ENCODE assay signal across 16 cellular contexts in genomic region chr3:16425398-16426057, GRCh38.
"Had no signal": no experiment of that assay in that cellular context is flagged by ENCODE, and none has a peak within 500 bp of the region (broad histone marks: within the 10 kb centered on the region; RNA-seq: fewer than 3 reads in every experiment).

No MANE protein-coding gene starts in this region.

- H3K79me2 ChIP-seq: hepatocyte had no signal

- H3K27ac ChIP-seq: body of pancreas, epithelial cell of prostate, hepatocyte, tibial artery, WERI-Rb-1 had no signal

- H3K36me3 ChIP-seq: tibial artery, WERI-Rb-1 had no signal

- H3K4me2 ChIP-seq: hepatocyte had no signal

- H3K27me3 ChIP-seq: body of pancreas, hepatocyte, tibial artery had no signal

- H3K9me3 ChIP-seq: body of pancreas, tibial artery had no signal

- ATAC-seq: activated CD8-positive, alpha-beta memory T cell treated with anti-CD3 and anti-CD28 coated beads, Interleukin-2, amount 10 ng/mL, durations not matched to agents 7 days and 5 days; body of pancreas; left cardiac atrium; naive thymus-derived CD8-positive, alpha-beta T cell had no signal

- H3K4me3 ChIP-seq: body of pancreas, hepatocyte, tibial artery had no signal

- DNase-seq: activated CD4-positive, alpha-beta memory T cell treated with anti-CD3 and anti-CD28 coated beads for 36 hours; activated CD8-positive, alpha-beta memory T cell treated with anti-CD3 and anti-CD28 coated beads, Interleukin-2, amount 10 ng/mL, durations not matched to agents 7 days and 5 days; activated naive CD8-positive, alpha-beta T cell treated with anti-CD3 and anti-CD28 coated beads, Interleukin-2, amount 10 ng/mL, durations not matched to agents 7 days and 5 days; amygdala; body of pancreas; dermis blood vessel endothelial cell; foreskin fibroblast; left cardiac atrium; naive thymus-derived CD8-positive, alpha-beta T cell; nucleus accumbens; stimulated activated naive CD4-positive, alpha-beta T cell; T-helper 2 cell; tibial artery; WERI-Rb-1 had no signal

- H3K4me1 ChIP-seq: body of pancreas had no signal

- H2AFZ ChIP-seq: hepatocyte had no signal
